ENCODE assay signal across 8 cellular contexts in the genomic region with DNA sequence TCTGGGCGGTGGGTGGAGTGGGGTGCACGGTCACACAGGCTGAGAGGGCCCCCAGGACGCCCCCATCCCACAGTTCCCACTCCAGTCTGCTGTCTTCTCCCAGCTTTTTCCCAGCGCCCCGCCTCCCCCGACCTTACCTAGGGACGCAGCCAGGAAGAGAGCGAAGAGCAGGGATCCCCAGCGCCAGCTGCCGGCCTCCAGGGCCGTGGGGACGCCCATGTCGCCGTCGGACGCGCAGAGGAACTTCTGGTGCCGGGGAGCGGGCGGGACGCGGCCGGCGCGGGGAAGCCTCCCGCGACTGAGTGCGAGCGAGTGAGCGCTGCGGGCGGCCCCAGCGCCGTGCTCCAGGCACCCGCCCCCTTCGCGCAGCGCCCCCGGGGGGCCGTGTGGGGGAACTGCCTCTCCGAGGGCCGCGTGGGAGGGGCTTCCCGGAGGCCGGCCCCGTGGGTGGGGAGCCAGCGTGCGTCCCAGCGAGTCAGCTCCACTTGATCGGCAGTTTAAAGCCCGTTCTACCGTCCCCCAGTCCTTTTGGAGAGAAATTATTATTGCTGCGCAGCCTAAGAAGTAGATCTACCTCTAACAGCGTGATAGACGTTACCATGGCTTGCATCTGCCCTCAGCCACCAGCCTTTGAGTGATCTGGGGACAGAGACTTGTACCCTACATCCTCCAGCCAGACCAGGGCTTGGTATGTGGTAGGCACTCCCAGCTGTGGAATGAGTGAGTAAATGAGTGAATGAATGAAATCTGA. TPM values are rescaled to one million over a fixed set of nuclear protein-coding genes. Genes with fewer than 3 reads are reported as not detected.
DNase-seq lines count a peak whose midpoint lies in the region; ATAC-seq and TF ChIP-seq lines count a peak whose summit lies in the region.

A gene (minus strand): TSS at position 300 of the 751 bp plus-strand sequence. CDS start 81 bp downstream, at position 219.

- H3K4me1 ChIP-seq in NT2/D1 (ENCODE audit: insufficient read depth, insufficient read length) (peaks cover 12% of the 10 kb centered on the region), mucosa of rectum (ENCODE audit: control insufficient read depth in 2 of 2, insufficient read depth in 2 of 2, low read length in 2 of 2) (peaks cover 55 to 57% of the 10 kb centered on the region in 2 donors)

- peak; percentile 94 for DNase-seq in AG08396 (ENCODE audit: low spot score)
- DNase-seq in NT2/D1 (ENCODE audit: low read depth, low spot score), result no peak
- peak; percentile 97 for DNase-seq in activated T-cell treated with anti-CD3 and anti-CD28 coated beads for 48 hours (ENCODE audit: low read depth)
- no peak for DNase-seq in epithelial cell of proximal tubule (ENCODE audit: low read depth)
- peak; percentile 88 to 89 for DNase-seq in stimulated activated CD8-positive, alpha-beta memory T cell treated with anti-CD3 and anti-CD28 coated beads, Interleukin-7, amount 100 ng/mL, for 1 hour (ENCODE audit: low read depth in 2 of 2)

- H3K4me3 ChIP-seq in NT2/D1 (ENCODE audit: insufficient read length, low read depth) (peak within 1 kb of the TSS; percentile 29), epithelial cell of proximal tubule (ENCODE audit: low read depth, low read length) (peak within 1 kb of the TSS; percentile 63), mucosa of rectum (ENCODE audit: low read length in 2 of 2) (peak within 1 kb of the TSS; percentile 86 to 92)

- no peaks in the 10 kb centered on the region for H3K36me3 ChIP-seq in NT2/D1 (ENCODE audit: insufficient read depth, insufficient read length, low read length)
- H3K36me3 ChIP-seq in mucosa of rectum (ENCODE audit: control insufficient read depth in 2 of 2, insufficient read depth in 2 of 2, low read length in 2 of 2), result no peaks in the 10 kb centered on the region

- H3K9ac ChIP-seq in NT2/D1 (ENCODE audit: insufficient read length, low read depth) (peak within 1 kb of the TSS; percentile 64), mucosa of rectum (ENCODE audit: low read depth in 1 of 2, low read length in 2 of 2) (peak within 1 kb of the TSS; percentile 96)

- ATAC-seq in GM18907 (IDR thresholded peaks at IDR 0.05; ENCODE audit: unreplicated experiment) (peak; percentile 47), HG03354 (IDR thresholded peaks at IDR 0.05; ENCODE audit: poor library complexity, severe bottlenecking, unreplicated experiment) (peak; percentile 64)

- H3K27me3 ChIP-seq in NT2/D1 (ENCODE audit: insufficient read depth, insufficient read length) (peaks cover 41% of the 10 kb centered on the region), mucosa of rectum (ENCODE audit: control insufficient read depth in 2 of 2, insufficient read depth in 2 of 2, low read length in 2 of 2) (no peaks in the 10 kb centered on the region)

- H3K27ac ChIP-seq in mucosa of rectum (ENCODE audit: low read depth in 2 of 2, low read length in 2 of 2), result peak within 1 kb of the TSS; percentile 97

- TF ChIP-seq CTCF in epithelial cell of proximal tubule (conservative IDR thresholded peaks at IDR 0.05; ENCODE audit: low read depth, low read length), result peak; percentile 71

- H3K9me3 ChIP-seq in NT2/D1 (ENCODE audit: insufficient read depth, low read length) (no peaks in the 10 kb centered on the region; the same call in 1 of the 2 replicates), mucosa of rectum (ENCODE audit: control insufficient read depth in 2 of 2, low read length in 2 of 2) (no peaks in the 10 kb centered on the region)

RNA-seq across cellular contexts. Expression of the gene that starts here (rescaled TPM):
- 4.4 and 8.6 TPM in 2 replicates for total RNA-seq in epithelial cell of proximal tubule

Comparison
In these comparisons a context has a peak if more than half of its experiments do, and no peak if none do; other contexts are left out.
1. DNase-seq: peak in AG08396 (single experiment), activated T-cell treated with anti-CD3 and anti-CD28 coated beads for 48 hours (single experiment) and stimulated activated CD8-positive, alpha-beta memory T cell treated with anti-CD3 and anti-CD28 coated beads, Interleukin-7, amount 100 ng/mL, for 1 hour (2 of 2); none in NT2/D1 (single experiment) and epithelial cell of proximal tubule (single experiment).
2. H3K4me3 ChIP-seq: peak in every context shown above with its lines; median percentile 89 in mucosa of rectum; 63 in epithelial cell of proximal tubule; 29 in NT2/D1.